1 cellular context compared by ENCODE assay signal in the genomic region with DNA sequence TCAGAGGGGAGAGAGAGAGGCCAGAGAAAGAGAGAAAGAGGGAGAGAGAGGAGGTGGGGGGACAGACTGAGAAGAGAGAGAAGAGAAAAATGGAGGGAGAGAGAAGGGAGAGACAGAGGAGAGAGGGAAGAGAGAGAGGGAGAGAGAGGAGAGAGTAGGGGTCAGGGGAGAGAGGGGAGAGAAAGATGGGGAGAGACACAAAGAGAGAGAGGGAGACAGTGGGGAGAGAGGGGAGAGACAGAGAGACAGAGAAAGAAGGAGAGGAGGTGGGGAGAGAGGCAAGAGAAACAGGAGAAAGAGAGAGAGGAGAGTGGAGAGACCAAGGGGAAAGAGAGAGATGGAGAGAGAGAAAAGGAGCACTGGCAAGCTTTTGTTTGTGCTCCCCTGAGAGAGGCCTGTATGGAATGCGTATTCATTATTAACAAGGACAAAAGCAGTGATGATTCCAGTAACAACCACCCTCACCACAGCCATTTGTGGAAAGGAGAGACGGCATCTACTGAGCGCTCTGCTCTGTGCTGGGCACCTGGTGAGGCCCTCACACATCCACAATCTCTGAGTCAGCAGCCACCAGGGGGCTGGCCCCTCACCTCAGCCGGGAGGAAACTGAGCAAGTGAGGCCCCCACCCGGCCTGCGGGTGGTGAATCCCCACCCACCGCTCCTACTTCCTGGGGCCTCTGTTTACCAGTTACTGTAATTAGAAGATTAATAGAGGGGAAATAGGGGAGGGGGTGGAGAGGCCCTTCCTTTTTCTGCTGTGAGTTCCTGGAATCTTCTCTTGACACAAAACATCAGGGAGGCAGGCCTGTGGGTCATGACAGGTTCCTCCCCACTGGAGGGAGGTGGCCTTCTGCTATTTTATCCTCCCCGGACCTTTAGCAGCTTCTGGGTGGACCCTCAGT.
TF ChIP-seq lines count a peak whose summit lies in the region.

No MANE protein-coding gene starts in this region.

TF ChIP-seq in K562, 482 proteins besides CTCF, POLR2A, EP300 and RAD21 (continued from another document and continues in another):
- TF ChIP-seq, protein P1, sequence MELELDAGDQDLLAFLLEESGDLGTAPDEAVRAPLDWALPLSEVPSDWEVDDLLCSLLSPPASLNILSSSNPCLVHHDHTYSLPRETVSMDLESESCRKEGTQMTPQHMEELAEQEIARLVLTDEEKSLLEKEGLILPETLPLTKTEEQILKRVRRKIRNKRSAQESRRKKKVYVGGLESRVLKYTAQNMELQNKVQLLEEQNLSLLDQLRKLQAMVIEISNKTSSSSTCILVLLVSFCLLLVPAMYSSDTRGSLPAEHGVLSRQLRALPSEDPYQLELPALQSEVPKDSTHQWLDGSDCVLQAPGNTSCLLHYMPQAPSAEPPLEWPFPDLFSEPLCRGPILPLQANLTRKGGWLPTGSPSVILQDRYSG (tag; conservative IDR thresholded peaks at IDR 0.05; ENCODE audit: low read depth), result no peak
- TF ChIP-seq HCFC1 (IDR thresholded peaks at IDR 0.05; ENCODE audit: low read depth, low read length), result no peak
- TF ChIP-seq, protein P2, sequence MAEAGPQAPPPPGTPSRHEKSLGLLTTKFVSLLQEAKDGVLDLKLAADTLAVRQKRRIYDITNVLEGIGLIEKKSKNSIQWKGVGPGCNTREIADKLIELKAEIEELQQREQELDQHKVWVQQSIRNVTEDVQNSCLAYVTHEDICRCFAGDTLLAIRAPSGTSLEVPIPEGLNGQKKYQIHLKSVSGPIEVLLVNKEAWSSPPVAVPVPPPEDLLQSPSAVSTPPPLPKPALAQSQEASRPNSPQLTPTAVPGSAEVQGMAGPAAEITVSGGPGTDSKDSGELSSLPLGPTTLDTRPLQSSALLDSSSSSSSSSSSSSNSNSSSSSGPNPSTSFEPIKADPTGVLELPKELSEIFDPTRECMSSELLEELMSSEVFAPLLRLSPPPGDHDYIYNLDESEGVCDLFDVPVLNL (CRISPR knock-in tag; IDR thresholded peaks at IDR 0.05; ENCODE audit: low read depth), result no peak
- no peak for TF ChIP-seq ZNF12 (CRISPR knock-in tag; IDR thresholded peaks at IDR 0.05)
- no peak for TF ChIP-seq ZNF764 (CRISPR knock-in tag; IDR thresholded peaks at IDR 0.05; ENCODE audit: low read depth)
- no peak for TF ChIP-seq NFIC (IDR thresholded peaks at IDR 0.05)
- TF ChIP-seq ELF1 (tag; IDR thresholded peaks at IDR 0.05), result no peak
- no peak for TF ChIP-seq IFI16 (CRISPR knock-in tag; IDR thresholded peaks at IDR 0.05)
- no peak for TF ChIP-seq POLR2H (tag; IDR thresholded peaks at IDR 0.05; ENCODE audit: low read depth)
- TF ChIP-seq POLR2AphosphoS5 (IDR thresholded peaks at IDR 0.05; ENCODE audit: control insufficient read depth, insufficient read depth, low read depth, low read length), result no peak
- TF ChIP-seq FOXJ2 (tag; IDR thresholded peaks at IDR 0.05), result no peak
- TF ChIP-seq, protein P3, sequence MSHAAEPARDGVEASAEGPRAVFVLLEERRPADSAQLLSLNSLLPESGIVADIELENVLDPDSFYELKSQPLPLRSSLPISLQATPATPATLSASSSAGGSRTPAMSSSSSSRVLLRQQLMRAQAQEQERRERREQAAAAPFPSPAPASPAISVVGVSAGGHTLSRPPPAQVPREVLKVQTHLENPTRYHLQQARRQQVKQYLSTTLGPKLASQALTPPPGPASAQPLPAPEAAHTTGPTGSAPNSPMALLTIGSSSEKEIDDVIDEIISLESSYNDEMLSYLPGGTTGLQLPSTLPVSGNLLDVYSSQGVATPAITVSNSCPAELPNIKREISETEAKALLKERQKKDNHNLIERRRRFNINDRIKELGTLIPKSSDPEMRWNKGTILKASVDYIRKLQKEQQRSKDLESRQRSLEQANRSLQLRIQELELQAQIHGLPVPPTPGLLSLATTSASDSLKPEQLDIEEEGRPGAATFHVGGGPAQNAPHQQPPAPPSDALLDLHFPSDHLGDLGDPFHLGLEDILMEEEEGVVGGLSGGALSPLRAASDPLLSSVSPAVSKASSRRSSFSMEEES (CRISPR knock-in tag; IDR thresholded peaks at IDR 0.05), result no peak
- no peak for TF ChIP-seq SLC30A9 (CRISPR knock-in tag; IDR thresholded peaks at IDR 0.05)
- TF ChIP-seq ARNT (IDR thresholded peaks at IDR 0.05), result no peak; a peak in 1 of 4 replicates
- TF ChIP-seq NFYB (IDR thresholded peaks at IDR 0.05; ENCODE audit: extremely low read depth, insufficient read length), result no peak
- no peak for TF ChIP-seq MAFF (IDR thresholded peaks at IDR 0.05; ENCODE audit: low read length)
- no peak for TF ChIP-seq ETS2 (tag; IDR thresholded peaks at IDR 0.05; ENCODE audit: borderline replicate concordance, poor library complexity, severe bottlenecking)
- TF ChIP-seq CCNT2 (IDR thresholded peaks at IDR 0.05; ENCODE audit: borderline replicate concordance, extremely low read depth, insufficient read length, low read depth, low read length), result no peak
- no peak for TF ChIP-seq ZNF76 (CRISPR knock-in tag; IDR thresholded peaks at IDR 0.05; ENCODE audit: borderline replicate concordance)
- TF ChIP-seq ZNF717 (CRISPR knock-in tag; IDR thresholded peaks at IDR 0.05), result no peak
- TF ChIP-seq, protein P4, sequence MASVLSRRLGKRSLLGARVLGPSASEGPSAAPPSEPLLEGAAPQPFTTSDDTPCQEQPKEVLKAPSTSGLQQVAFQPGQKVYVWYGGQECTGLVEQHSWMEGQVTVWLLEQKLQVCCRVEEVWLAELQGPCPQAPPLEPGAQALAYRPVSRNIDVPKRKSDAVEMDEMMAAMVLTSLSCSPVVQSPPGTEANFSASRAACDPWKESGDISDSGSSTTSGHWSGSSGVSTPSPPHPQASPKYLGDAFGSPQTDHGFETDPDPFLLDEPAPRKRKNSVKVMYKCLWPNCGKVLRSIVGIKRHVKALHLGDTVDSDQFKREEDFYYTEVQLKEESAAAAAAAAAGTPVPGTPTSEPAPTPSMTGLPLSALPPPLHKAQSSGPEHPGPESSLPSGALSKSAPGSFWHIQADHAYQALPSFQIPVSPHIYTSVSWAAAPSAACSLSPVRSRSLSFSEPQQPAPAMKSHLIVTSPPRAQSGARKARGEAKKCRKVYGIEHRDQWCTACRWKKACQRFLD (CRISPR knock-in tag; IDR thresholded peaks at IDR 0.05), result 0 out of 2 replicates have a peak, but pooled peaks have one; percentile 7
- TF ChIP-seq, protein P5, sequence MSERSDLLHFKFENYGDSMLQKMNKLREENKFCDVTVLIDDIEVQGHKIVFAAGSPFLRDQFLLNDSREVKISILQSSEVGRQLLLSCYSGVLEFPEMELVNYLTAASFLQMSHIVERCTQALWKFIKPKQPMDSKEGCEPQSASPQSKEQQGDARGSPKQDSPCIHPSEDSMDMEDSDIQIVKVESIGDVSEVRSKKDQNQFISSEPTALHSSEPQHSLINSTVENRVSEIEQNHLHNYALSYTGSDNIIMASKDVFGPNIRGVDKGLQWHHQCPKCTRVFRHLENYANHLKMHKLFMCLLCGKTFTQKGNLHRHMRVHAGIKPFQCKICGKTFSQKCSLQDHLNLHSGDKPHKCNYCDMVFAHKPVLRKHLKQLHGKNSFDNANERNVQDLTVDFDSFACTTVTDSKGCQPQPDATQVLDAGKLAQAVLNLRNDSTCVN (CRISPR knock-in tag; IDR thresholded peaks at IDR 0.05), result peak; percentile 62; the same call in 1 of the 2 replicates
- TF ChIP-seq, protein P6, sequence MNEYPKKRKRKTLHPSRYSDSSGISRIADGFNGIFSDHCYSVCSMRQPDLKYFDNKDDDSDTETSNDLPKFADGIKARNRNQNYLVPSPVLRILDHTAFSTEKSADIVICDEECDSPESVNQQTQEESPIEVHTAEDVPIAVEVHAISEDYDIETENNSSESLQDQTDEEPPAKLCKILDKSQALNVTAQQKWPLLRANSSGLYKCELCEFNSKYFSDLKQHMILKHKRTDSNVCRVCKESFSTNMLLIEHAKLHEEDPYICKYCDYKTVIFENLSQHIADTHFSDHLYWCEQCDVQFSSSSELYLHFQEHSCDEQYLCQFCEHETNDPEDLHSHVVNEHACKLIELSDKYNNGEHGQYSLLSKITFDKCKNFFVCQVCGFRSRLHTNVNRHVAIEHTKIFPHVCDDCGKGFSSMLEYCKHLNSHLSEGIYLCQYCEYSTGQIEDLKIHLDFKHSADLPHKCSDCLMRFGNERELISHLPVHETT (CRISPR knock-in tag; conservative IDR thresholded peaks at IDR 0.05 in 1 of 2, IDR thresholded peaks at IDR 0.05 in 1 of 2), result no peak; a peak in 1 of 4 replicates
- no peak for TF ChIP-seq ZKSCAN3 (CRISPR knock-in tag; IDR thresholded peaks at IDR 0.05)
- no peak; the same call in 1 of the 2 replicates for TF ChIP-seq GABPB1 (CRISPR knock-in tag; IDR thresholded peaks at IDR 0.05)
- TF ChIP-seq NR1H2 (CRISPR knock-in tag; IDR thresholded peaks at IDR 0.05), result no peak
- no peak for TF ChIP-seq ZNF780A (CRISPR knock-in tag; IDR thresholded peaks at IDR 0.05)
- TF ChIP-seq PML (IDR thresholded peaks at IDR 0.05; ENCODE audit: low read length), result no peak
- TF ChIP-seq U2AF2 (optimal IDR thresholded peaks at IDR 0.05; ENCODE audit: low read depth, low read length), result no peak
- TF ChIP-seq, protein P7, sequence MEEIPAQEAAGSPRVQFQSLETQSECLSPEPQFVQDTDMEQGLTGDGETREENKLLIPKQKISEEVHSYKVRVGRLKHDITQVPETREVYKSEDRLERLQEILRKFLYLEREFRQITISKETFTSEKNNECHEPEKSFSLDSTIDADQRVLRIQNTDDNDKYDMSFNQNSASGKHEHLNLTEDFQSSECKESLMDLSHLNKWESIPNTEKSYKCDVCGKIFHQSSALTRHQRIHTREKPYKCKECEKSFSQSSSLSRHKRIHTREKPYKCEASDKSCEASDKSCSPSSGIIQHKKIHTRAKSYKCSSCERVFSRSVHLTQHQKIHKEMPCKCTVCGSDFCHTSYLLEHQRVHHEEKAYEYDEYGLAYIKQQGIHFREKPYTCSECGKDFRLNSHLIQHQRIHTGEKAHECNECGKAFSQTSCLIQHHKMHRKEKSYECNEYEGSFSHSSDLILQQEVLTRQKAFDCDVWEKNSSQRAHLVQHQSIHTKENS (CRISPR knock-in tag; IDR thresholded peaks at IDR 0.05), result no peak
- TF ChIP-seq SOX6 (IDR thresholded peaks at IDR 0.05), result no peak
- no peak for TF ChIP-seq HDAC8 (tag; IDR thresholded peaks at IDR 0.05)
- TF ChIP-seq EGR1 (conservative IDR thresholded peaks at IDR 0.05), result 0 out of 2 replicates have a peak, but pooled peaks have one; percentile 5
- no peak for TF ChIP-seq TFAM (CRISPR knock-in tag; conservative IDR thresholded peaks at IDR 0.05)
- no peak for TF ChIP-seq ZBTB8A (IDR thresholded peaks at IDR 0.05; ENCODE audit: partially characterized antibody)
- TF ChIP-seq ZNF644 (tag; IDR thresholded peaks at IDR 0.05; ENCODE audit: low read depth), result peak; percentile 51; the same call in 1 of the 2 replicates
- TF ChIP-seq, protein P8, sequence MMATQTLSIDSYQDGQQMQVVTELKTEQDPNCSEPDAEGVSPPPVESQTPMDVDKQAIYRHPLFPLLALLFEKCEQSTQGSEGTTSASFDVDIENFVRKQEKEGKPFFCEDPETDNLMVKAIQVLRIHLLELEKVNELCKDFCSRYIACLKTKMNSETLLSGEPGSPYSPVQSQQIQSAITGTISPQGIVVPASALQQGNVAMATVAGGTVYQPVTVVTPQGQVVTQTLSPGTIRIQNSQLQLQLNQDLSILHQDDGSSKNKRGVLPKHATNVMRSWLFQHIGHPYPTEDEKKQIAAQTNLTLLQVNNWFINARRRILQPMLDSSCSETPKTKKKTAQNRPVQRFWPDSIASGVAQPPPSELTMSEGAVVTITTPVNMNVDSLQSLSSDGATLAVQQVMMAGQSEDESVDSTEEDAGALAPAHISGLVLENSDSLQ (IDR thresholded peaks at IDR 0.05), result no peak
- TF ChIP-seq MEF2D (tag; conservative IDR thresholded peaks at IDR 0.05; ENCODE audit: low read depth), result no peak
- TF ChIP-seq ARHGAP35 (IDR thresholded peaks at IDR 0.05; ENCODE audit: partially characterized antibody), result peak; percentile 77
- TF ChIP-seq ZFX (CRISPR knock-in tag; IDR thresholded peaks at IDR 0.05), result peak; percentile 46
- no peak for TF ChIP-seq BRD9 (IDR thresholded peaks at IDR 0.05; ENCODE audit: low read depth, partially characterized antibody)
- no peak for TF ChIP-seq ELF2 (CRISPR knock-in tag; IDR thresholded peaks at IDR 0.05)
- no peak for TF ChIP-seq ZFPM2 (CRISPR knock-in tag; IDR thresholded peaks at IDR 0.05)
- no peak for TF ChIP-seq STAT5A (IDR thresholded peaks at IDR 0.05; ENCODE audit: borderline replicate concordance, low read length)
- TF ChIP-seq, protein P9, sequence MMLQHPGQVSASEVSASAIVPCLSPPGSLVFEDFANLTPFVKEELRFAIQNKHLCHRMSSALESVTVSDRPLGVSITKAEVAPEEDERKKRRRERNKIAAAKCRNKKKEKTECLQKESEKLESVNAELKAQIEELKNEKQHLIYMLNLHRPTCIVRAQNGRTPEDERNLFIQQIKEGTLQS (IDR thresholded peaks at IDR 0.05), result no peak
- TF ChIP-seq, protein P9 (CRISPR knock-in tag; conservative IDR thresholded peaks at IDR 0.05), result no peak
- no peak for TF ChIP-seq PHTF2 (CRISPR knock-in tag; IDR thresholded peaks at IDR 0.05)
- no peak for TF ChIP-seq FOXA1 (IDR thresholded peaks at IDR 0.05; ENCODE audit: borderline replicate concordance)
- TF ChIP-seq, protein P10, sequence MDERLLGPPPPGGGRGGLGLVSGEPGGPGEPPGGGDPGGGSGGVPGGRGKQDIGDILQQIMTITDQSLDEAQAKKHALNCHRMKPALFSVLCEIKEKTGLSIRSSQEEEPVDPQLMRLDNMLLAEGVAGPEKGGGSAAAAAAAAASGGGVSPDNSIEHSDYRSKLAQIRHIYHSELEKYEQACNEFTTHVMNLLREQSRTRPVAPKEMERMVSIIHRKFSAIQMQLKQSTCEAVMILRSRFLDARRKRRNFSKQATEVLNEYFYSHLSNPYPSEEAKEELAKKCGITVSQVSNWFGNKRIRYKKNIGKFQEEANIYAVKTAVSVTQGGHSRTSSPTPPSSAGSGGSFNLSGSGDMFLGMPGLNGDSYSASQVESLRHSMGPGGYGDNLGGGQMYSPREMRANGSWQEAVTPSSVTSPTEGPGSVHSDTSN (CRISPR knock-in tag; IDR thresholded peaks at IDR 0.05; ENCODE audit: low read depth), result no peak
- TF ChIP-seq, protein P10 (tag; conservative IDR thresholded peaks at IDR 0.05; ENCODE audit: low read depth), result no peak
- no peak for TF ChIP-seq ETV1 (tag; conservative IDR thresholded peaks at IDR 0.05; ENCODE audit: low read depth)
- no peak for TF ChIP-seq HMG20B (CRISPR knock-in tag; IDR thresholded peaks at IDR 0.05)
- no peak for TF ChIP-seq ZNF766 (CRISPR knock-in tag; conservative IDR thresholded peaks at IDR 0.05)
- no peak for TF ChIP-seq BRD4 (IDR thresholded peaks at IDR 0.05)
